20 cellular contexts compared by ENCODE assay signal in the genomic region with DNA sequence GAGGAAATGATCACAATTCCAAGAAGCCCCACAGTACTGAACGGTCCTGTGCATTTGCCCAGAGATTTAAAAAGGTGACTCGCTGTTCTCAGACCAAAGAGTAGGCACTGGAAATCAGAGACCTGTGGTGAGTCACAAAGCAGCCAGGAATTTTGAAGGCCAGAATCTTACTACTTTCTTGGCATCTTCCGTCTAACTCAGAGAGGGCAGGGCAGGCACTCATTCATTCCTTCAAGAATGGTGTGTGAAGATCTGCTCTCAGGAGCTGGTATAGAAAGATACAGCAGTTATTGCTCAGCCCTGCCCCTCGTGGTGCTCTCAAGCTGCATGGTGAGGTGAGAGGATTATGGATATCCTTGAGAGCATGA. TPM values are rescaled to one million over a fixed set of nuclear protein-coding genes. Genes with fewer than 3 reads are reported as not detected.
A peak's percentile ranks its signal among the peaks of the same experiment; 100 is the strongest.
DNase-seq lines count a peak whose midpoint lies in the region; ATAC-seq and TF ChIP-seq lines count a peak whose summit lies in the region.
"Had no signal": no experiment of that assay in that cellular context is flagged by ENCODE, and none has a peak within 500 bp of the region (broad histone marks: within the 10 kb centered on the region; RNA-seq: fewer than 3 reads in every experiment).

No MANE protein-coding gene starts in this region.

- no peak for TF ChIP-seq POLR2A in esophagus muscularis mucosa (IDR thresholded peaks at IDR 0.05; ENCODE audit: low read depth)

- no peaks in the 10 kb centered on the region for H3K36me3 ChIP-seq in esophagus muscularis mucosa
- H3K36me3 ChIP-seq: BLaER1 treated with 17β-estradiol and CSF1 and Interleukin-3, amounts not matched to agents 10 nM and 100 nM had no signal

- H3K27ac ChIP-seq in esophagus muscularis mucosa (replicated peaks in 1 of 4) = no peak overlapping the region
- H3K27ac ChIP-seq: BLaER1 treated with 17β-estradiol and CSF1 and Interleukin-3, amounts not matched to agents 10 nM and 100 nM had no signal

- no peaks in the 10 kb centered on the region for H3K9me3 ChIP-seq in esophagus muscularis mucosa
- H3K9me3 ChIP-seq: BLaER1 treated with 17β-estradiol and CSF1 and Interleukin-3, amounts not matched to agents 10 nM and 100 nM had no signal

- no peak for TF ChIP-seq EP300 in esophagus muscularis mucosa (IDR thresholded peaks at IDR 0.05)

- peak; percentile 74 for ATAC-seq in omental fat pad (ENCODE audit: low FRiP score)
- no peak for ATAC-seq in HG02981 (IDR thresholded peaks at IDR 0.05; ENCODE audit: unreplicated experiment)
- ATAC-seq: K562, sciatic nerve had no signal

- H3K27me3 ChIP-seq in esophagus muscularis mucosa = no peaks in the 10 kb centered on the region
- H3K27me3 ChIP-seq: BLaER1 treated with 17β-estradiol and CSF1 and Interleukin-3, amounts not matched to agents 10 nM and 100 nM had no signal

- TF ChIP-seq CTCF in epithelial cell of esophagus (IDR thresholded peaks at IDR 0.05; ENCODE audit: insufficient read depth, low read depth, low read length, missing control alignments) = peak; percentile 4
- no peak for TF ChIP-seq CTCF in omental fat pad (IDR thresholded peaks at IDR 0.05)
- no peak for TF ChIP-seq CTCF in esophagus muscularis mucosa (IDR thresholded peaks at IDR 0.05)

- H3K4me1 ChIP-seq in esophagus muscularis mucosa = no peaks in the 10 kb centered on the region

- peak; percentile 31 for DNase-seq in Daoy (ENCODE audit: low read depth)
- peak; percentile 2 for DNase-seq in M059J (ENCODE audit: low read depth)
- DNase-seq in epithelial cell of esophagus (ENCODE audit: low read depth) = peak; percentile 66
- no peak for DNase-seq in omental fat pad (ENCODE audit: low spot score)
- DNase-seq in NCI-H1694 treated with DMSO at 0.1 percent for 48 hours (lab: John Stamatoyannopoulos, UW) = no peak
- DNase-seq in esophagus muscularis mucosa (ENCODE audit: extremely low spot score) = no peak
- DNase-seq: activated CD4-positive, alpha-beta T cell treated with anti-CD3 and anti-CD28 coated beads for 4 hours; activated CD8-positive, alpha-beta memory T cell treated with anti-CD3 and anti-CD28 coated beads, Interleukin-2, amount 50 U/mL, for 4 hours; activated gamma-delta T cell treated with Interleukin-2 at 50 U/mL for 16 hours; anterior cingulate cortex; cortex of kidney; head of caudate nucleus; NCI-H446 treated with DMSO at 0.1 percent for 48 hours; stimulated activated CD4-positive, alpha-beta T cell treated with anti-CD3 and anti-CD28 coated beads, Interleukin-4, amount 100 ng/mL, for 1 hour; T-helper 9 cell had no signal

- 70% methylated on average over 4 of the region's 4 CpGs for WGBS in esophagus muscularis mucosa

- intact Hi-C loops in esophagus muscularis mucosa (cut with DNase I) = no loop called here

- H3K4me3 ChIP-seq in epithelial cell of esophagus (ENCODE audit: low read length) (no peak overlapping the region), esophagus muscularis mucosa (no peak overlapping the region)
- H3K4me3 ChIP-seq: BLaER1 treated with 17β-estradiol and CSF1 and Interleukin-3, amounts not matched to agents 10 nM and 100 nM; K562 had no signal

RNA-seq across cellular contexts. Expression of gene BRINP2, which starts 57.9 kb away (rescaled TPM):
- 0.69 and 0.74 TPM in 2 replicates for total RNA-seq in Daoy (2014; rRNA removed; shearing (Covaris generic))
- 0.17 TPM in 1 of 2 replicates, not detected in the other for total RNA-seq in M059J (2014; rRNA removed; shearing (Covaris generic))
- total RNA-seq in omental fat pad = 1 to 10 TPM in 1 of 4 donors, under 1 TPM in 3; 0.16 to 2.4 (median 0.40) TPM
- 1 to 10 TPM in 1 of 4 donors, under 1 TPM in 3; 0.42 to 1.7 (median 0.70) TPM for total RNA-seq in esophagus muscularis mucosa
- total RNA-seq: endothelial cell of umbilical vein, K562 had no signal

Comparison
In these comparisons a context has a peak if more than half of its experiments do, and no peak if none do; other contexts are left out.
1. DNase-seq: peak in Daoy (single experiment), M059J (single experiment) and epithelial cell of esophagus (single experiment); none in omental fat pad (single experiment), NCI-H1694 treated with DMSO at 0.1 percent for 48 hours (single experiment) and esophagus muscularis mucosa (single experiment).